20 cellular contexts compared by ENCODE assay signal in the genomic region with DNA sequence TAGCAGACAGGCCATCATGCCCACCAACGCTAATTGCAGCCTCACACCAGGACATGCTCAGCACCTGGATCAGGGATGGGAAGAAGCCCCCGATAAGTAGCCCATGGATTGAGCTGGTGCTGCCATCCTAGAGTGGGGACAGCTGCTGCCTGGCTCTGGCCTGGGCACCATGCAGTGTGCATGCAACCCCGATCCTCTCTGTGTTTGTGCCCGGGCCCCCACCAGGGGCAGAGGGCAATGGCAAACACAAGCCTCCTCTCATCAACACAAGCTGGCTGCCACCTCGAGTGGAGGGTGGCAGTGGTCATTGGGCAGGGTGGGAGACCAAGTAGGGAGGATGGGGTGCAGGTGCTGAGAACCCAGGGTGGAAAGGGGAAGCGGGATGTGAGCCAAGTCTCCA. TPM values are rescaled to one million over a fixed set of nuclear protein-coding genes. Genes with fewer than 3 reads are reported as not detected.
DNase-seq lines count a peak whose midpoint lies in the region; ATAC-seq, FAIRE-seq and TF ChIP-seq lines count a peak whose summit lies in the region.
"Had no signal": no experiment of that assay in that cellular context is flagged by ENCODE, and none has a peak within 500 bp of the region (broad histone marks: within the 10 kb centered on the region; RNA-seq: fewer than 3 reads in every experiment).

No MANE protein-coding gene starts in this region.

- H2BK5ac ChIP-seq in H1 (ENCODE audit: low read depth, low read length) (no peak overlapping the region), neuronal stem cell (ENCODE audit: low read length) (peak overlapping the region; percentile 6)

- TF ChIP-seq EP300 in H1 (IDR thresholded peaks at IDR 0.05; ENCODE audit: borderline replicate concordance in 1 of 2, low read depth in 2 of 2, low read length in 2 of 2), result no peak

- no peak overlapping the region for H3K56ac ChIP-seq in H1 (replicated peaks; ENCODE audit: insufficient read length, low read depth, low read length)

- H3K4me1 Mint-ChIP-seq in activated CD4-positive, alpha-beta T cell treated with anti-CD3 and anti-CD28 coated beads, Interleukin-2, amount 10 ng/mL, durations not matched to agents 7 days and 5 days, result peaks cover 7% of the 10 kb centered on the region

- TF ChIP-seq RAD21 in H1 (IDR thresholded peaks at IDR 0.05 in 1 of 2, conservative IDR thresholded peaks at IDR 0.05 in 1 of 2; ENCODE audit: low read depth in 2 of 2, low read length in 2 of 2), result no peak

- H3K27me3 ChIP-seq in H1 (replicated peaks in 1 of 4; ENCODE audit: control insufficient read depth in 3 of 4, extremely low read depth in 1 of 4, insufficient read depth in 3 of 4, low read length in 3 of 4) (no peaks in the 10 kb centered on the region), neuronal stem cell (ENCODE audit: control insufficient read depth in 3 of 3, insufficient read depth in 3 of 3, low read depth in 1 of 3, low read length in 3 of 3) (no peaks in the 10 kb centered on the region), brain microvascular endothelial cell (replicated peaks) (no peaks in the 10 kb centered on the region)
- H3K27me3 ChIP-seq: BLaER1 had no signal

- H2BK15ac ChIP-seq in H1 (ENCODE audit: low read length), result no peak overlapping the region
- no peak overlapping the region for H2BK15ac ChIP-seq in neuronal stem cell (ENCODE audit: low read length)

- H3K36me3 ChIP-seq in H1 (ENCODE audit: control insufficient read depth in 2 of 4, insufficient read depth in 4 of 4, low read length in 3 of 4) (no peaks in the 10 kb centered on the region), neuronal stem cell (replicated peaks in 1 of 2; ENCODE audit: control insufficient read depth in 2 of 2, insufficient read depth in 2 of 2, low read length in 2 of 2) (peaks cover 0 to 8% of the 10 kb centered on the region in 2 donors), brain microvascular endothelial cell (replicated peaks) (no peaks in the 10 kb centered on the region)
- H3K36me3 ChIP-seq: BLaER1 had no signal

- no peak overlapping the region for H3K23ac ChIP-seq in H1 (ENCODE audit: insufficient read length)
- H3K23ac ChIP-seq in neuronal stem cell (ENCODE audit: low read depth, low read length, poor library complexity), result no peak overlapping the region

- no peaks in the 10 kb centered on the region for H3K79me1 ChIP-seq in H1 (ENCODE audit: low read depth, low read length)
- no peaks in the 10 kb centered on the region for H3K79me1 ChIP-seq in neuronal stem cell (ENCODE audit: low read depth, low read length)

- H2BK120ac ChIP-seq in H1 (replicated peaks; ENCODE audit: low read depth, low read length) (no peak overlapping the region), neuronal stem cell (ENCODE audit: low read depth, low read length) (no peak overlapping the region)

- H3K4ac ChIP-seq in H1 (replicated peaks; ENCODE audit: insufficient read length, low read depth, low read length), result no peak overlapping the region
- no peak overlapping the region for H3K4ac ChIP-seq in neuronal stem cell (ENCODE audit: low read length)

- no peak for FAIRE-seq in H1 (lab: Jason Lieb, UNC)
- FAIRE-seq: GM12878, GM19239, H54 had no signal

- peak overlapping the region; percentile 65; the same call in 1 of the 2 replicates for H4K8ac ChIP-seq in H1 (ENCODE audit: extremely low read depth, insufficient read depth, low read length)
- no peak overlapping the region for H4K8ac ChIP-seq in neuronal stem cell (ENCODE audit: low read depth, low read length)

- peak overlapping the region; percentile 46 for H3K27ac Mint-ChIP-seq in activated CD4-positive, alpha-beta T cell treated with anti-CD3 and anti-CD28 coated beads, Interleukin-2, amount 10 ng/mL, durations not matched to agents 7 days and 5 days
- H3K27ac Mint-ChIP-seq: CD4-positive, alpha-beta memory T cell had no signal

- no peak overlapping the region for H4K91ac ChIP-seq in H1 (replicated peaks; ENCODE audit: insufficient read length, low read length)
- H4K91ac ChIP-seq in neuronal stem cell (ENCODE audit: low read depth, low read length, poor library complexity), result no peak overlapping the region

- H3K36me3 Mint-ChIP-seq in activated CD4-positive, alpha-beta T cell treated with anti-CD3 and anti-CD28 coated beads, Interleukin-2, amount 10 ng/mL, durations not matched to agents 7 days and 5 days (ENCODE audit: low read depth), result peaks cover 6% of the 10 kb centered on the region
- H3K36me3 Mint-ChIP-seq: CD14-positive monocyte had no signal

- TF ChIP-seq CTCF in H1 (IDR thresholded peaks at IDR 0.05; ENCODE audit: control extremely low read depth in 1 of 3, insufficient read depth in 1 of 3, low read depth in 1 of 3, low read length in 3 of 3), result no peak
- no peak for TF ChIP-seq CTCF in brain microvascular endothelial cell (IDR thresholded peaks at IDR 0.05; ENCODE audit: low read depth, low read length, missing control alignments)

- no peaks in the 10 kb centered on the region for H3K9me3 ChIP-seq in H1 (ENCODE audit: insufficient read depth in 2 of 2, low read depth in 1 of 2, low read length in 1 of 2)
- H3K9me3 ChIP-seq in neuronal stem cell (replicated peaks in 1 of 2; ENCODE audit: control insufficient read depth in 2 of 2, insufficient read depth in 1 of 2, low read depth in 1 of 2, low read length in 2 of 2), result no peaks in the 10 kb centered on the region
- H3K9me3 ChIP-seq: BLaER1 had no signal

- TF ChIP-seq POLR2A in H1 (IDR thresholded peaks at IDR 0.05; ENCODE audit: control extremely low read depth in 1 of 2, low read depth in 2 of 2, low read length in 2 of 2), result no peak

- H3K4me3 ChIP-seq in H1 (ENCODE audit: extremely low read depth in 1 of 4, insufficient read depth in 2 of 4, low read depth in 3 of 4, low read length in 4 of 4) (no peak overlapping the region), neuronal stem cell (ENCODE audit: low read length in 2 of 2) (peak overlapping the region in 1 of 2 donors; percentile 44), brain microvascular endothelial cell (ENCODE audit: low read depth, low read length) (no peak overlapping the region)
- H3K4me3 ChIP-seq: BLaER1, GM12878, GM23248 had no signal

- CTCF ChIA-PET in activated CD4-positive, alpha-beta T cell treated with anti-CD3 and anti-CD28 coated beads, Interleukin-2, amount 10 ng/mL, durations not matched to agents 7 days and 5 days (lab: Charles Lee), result no interaction called here
- CTCF ChIA-PET in H1 (lab: Charles Lee; ENCODE audit: partially characterized antibody), result interaction anchor here (0.8 to 1.3 kb wide), 3 partner anchors 8 to 217 kb away, joined by 3 read pairs; no protein-coding TSS in a partner anchor

- H2AFZ ChIP-seq in H1 (ENCODE audit: low read length) (no peak overlapping the region), neuronal stem cell (ENCODE audit: low read length) (no peak overlapping the region)
- H2AFZ ChIP-seq: GM23248 had no signal

- peaks cover 4% of the 10 kb centered on the region for H3K27me3 Mint-ChIP-seq in activated CD4-positive, alpha-beta T cell treated with anti-CD3 and anti-CD28 coated beads, Interleukin-2, amount 10 ng/mL, durations not matched to agents 7 days and 5 days
- H3K27me3 Mint-ChIP-seq: CD4-positive, alpha-beta memory T cell had no signal

- no peak overlapping the region for H3K9ac ChIP-seq in H1 (replicated peaks in 1 of 4; ENCODE audit: extremely low read depth in 1 of 4, low read depth in 3 of 4, low read length in 3 of 4)
- no peak overlapping the region for H3K9ac ChIP-seq in neuronal stem cell (ENCODE audit: low read depth, low read length, poor library complexity)
- H3K9ac ChIP-seq: BLaER1, GM23248 had no signal

- H3K79me2 ChIP-seq in H1 (ENCODE audit: control insufficient read depth in 1 of 2, insufficient read depth in 2 of 2, low read length in 2 of 2), result no peaks in the 10 kb centered on the region

- POLR2A ChIA-PET in activated CD4-positive, alpha-beta T cell treated with anti-CD3 and anti-CD28 coated beads, Interleukin-2, amount 10 ng/mL, durations not matched to agents 7 days and 5 days (lab: Charles Lee), result no interaction called here
- POLR2A ChIA-PET in H1 (lab: Charles Lee; ENCODE audit: partially characterized antibody), result no interaction called here

- no peak for DNase-seq in activated CD4-positive, alpha-beta T cell treated with anti-CD3 and anti-CD28 coated beads, Interleukin-2, amount 10 ng/mL, durations not matched to agents 7 days and 5 days
- DNase-seq in activated CD4-positive, alpha-beta T cell treated with anti-CD3 and anti-CD28 coated beads for 1 hour, result no peak
- no peak for DNase-seq in H1 (ENCODE audit: low read depth in 1 of 2, low spot score in 2 of 2)
- DNase-seq in neuronal stem cell (ENCODE audit: low spot score), result no peak
- DNase-seq in COLO829 (ENCODE audit: low spot score), result no peak
- DNase-seq in brain microvascular endothelial cell, result no peak
- DNase-seq: 8988T; Calu3; CD4-positive, alpha-beta memory T cell; DMS79 treated with DMSO at 0.1 percent for 48 hours; EL; GM23248; HCEC 1CT had no signal

- H3K14ac ChIP-seq in H1 (ENCODE audit: insufficient read length), result no peak overlapping the region
- H3K14ac ChIP-seq in neuronal stem cell (ENCODE audit: low read length), result no peak overlapping the region

- no peaks in the 10 kb centered on the region for H3K9me3 Mint-ChIP-seq in activated CD4-positive, alpha-beta T cell treated with anti-CD3 and anti-CD28 coated beads, Interleukin-2, amount 10 ng/mL, durations not matched to agents 7 days and 5 days
- H3K9me3 Mint-ChIP-seq: CD4-positive, alpha-beta memory T cell had no signal

- no peak overlapping the region for H2BK20ac ChIP-seq in H1 (ENCODE audit: low read length)

- H3K27ac ChIP-seq in H1 (ENCODE audit: low read depth, low read length) (no peak overlapping the region), neuronal stem cell (replicated peaks; ENCODE audit: low read length) (no peak overlapping the region), brain microvascular endothelial cell (no peak overlapping the region)
- H3K27ac ChIP-seq: BLaER1, GM23248 had no signal

- no peak for ATAC-seq in GM19467 (IDR thresholded peaks at IDR 0.05; ENCODE audit: unreplicated experiment)
- ATAC-seq: GM12878 had no signal

- H2AK5ac ChIP-seq in H1 (ENCODE audit: low read depth, low read length) (no peak overlapping the region), neuronal stem cell (ENCODE audit: low read depth, low read length) (peak overlapping the region; percentile 8)

- H4K20me1 ChIP-seq in H1 (replicated peaks in 1 of 2; ENCODE audit: control insufficient read depth in 1 of 2, insufficient read depth in 2 of 2, low read length in 2 of 2), result no peaks in the 10 kb centered on the region
- H4K20me1 ChIP-seq: BLaER1 had no signal

- H3K23me2 ChIP-seq in H1 (ENCODE audit: low read depth, low read length), result no peaks in the 10 kb centered on the region

- 82% methylated on average over 6 of the region's 6 CpGs; no CpG with 5 or more reads in 1 of the 2 experiments for WGBS in H1 (ENCODE audit: extremely low coverage in 1 of 2, insufficient coverage in 1 of 2, insufficient read length in 1 of 2, insufficient replicate concordance in 2 of 2, low coverage in 1 of 2, low lambda C conversion rate in 2 of 2, missing lambda C conversion rate in 1 of 2), 2 experiments
- no CpG with 5 or more reads among the region's 6 CpGs for WGBS in neuronal stem cell (ENCODE audit: extremely low coverage in 2 of 2, insufficient read length in 2 of 2, insufficient replicate concordance in 1 of 2), 2 donors

- no peak overlapping the region for H3K18ac ChIP-seq in H1 (ENCODE audit: extremely low read depth, low read length)
- no peak overlapping the region for H3K18ac ChIP-seq in neuronal stem cell (ENCODE audit: low read length)

- H4K5ac ChIP-seq in H1 (ENCODE audit: insufficient read length, low read depth, low read length), result no peak overlapping the region

- no peak overlapping the region for H3K4me2 ChIP-seq in H1 (ENCODE audit: insufficient read depth in 1 of 2, low read depth in 2 of 2, low read length in 2 of 2)
- H3K4me2 ChIP-seq in neuronal stem cell (ENCODE audit: insufficient read depth, low read length, poor library complexity, severe bottlenecking), result no peak overlapping the region
- H3K4me2 ChIP-seq: BLaER1 had no signal

- H3K4me3 Mint-ChIP-seq in activated CD4-positive, alpha-beta T cell treated with anti-CD3 and anti-CD28 coated beads, Interleukin-2, amount 10 ng/mL, durations not matched to agents 7 days and 5 days, result no peak overlapping the region
- H3K4me3 Mint-ChIP-seq: CD14-positive monocyte; CD4-positive, alpha-beta memory T cell had no signal

- H3K4me1 ChIP-seq in H1 (replicated peaks in 1 of 4; ENCODE audit: control insufficient read depth in 3 of 4, insufficient read depth in 4 of 4, low read length in 3 of 4) (no peaks in the 10 kb centered on the region), neuronal stem cell (ENCODE audit: control insufficient read depth in 2 of 2, insufficient read depth in 1 of 2, low read depth in 1 of 2, low read length in 2 of 2) (no peaks in the 10 kb centered on the region)
- H3K4me1 ChIP-seq: BLaER1 had no signal

- H2BK12ac ChIP-seq in H1 (ENCODE audit: low read depth, low read length) (no peak overlapping the region), neuronal stem cell (ENCODE audit: low read length) (no peak overlapping the region)

- in situ Hi-C loops in brain microvascular endothelial cell (cut with HindIII; ENCODE audit: low pct_ligation_motif_present, low sequenced_read_pairs), result no loop called here

RNA-seq across cellular contexts. Expression of a gene that starts 23.3 kb away (rescaled TPM):
- 10 to 100 TPM; 28.0 to 31.6 TPM for total RNA-seq in activated CD4-positive, alpha-beta T cell treated with anti-CD3 and anti-CD28 coated beads, Interleukin-2, amount 10 ng/mL, durations not matched to agents 7 days and 5 days
- 18.0 TPM in 2 replicates for total RNA-seq in H1 (2021; fragmentation: NEBNext Ultra II Directional; extraction: Animal tissue kit (Norgen Biotek cat#: 25700))
- polyA plus RNA-seq in H1 (2011; rRNA removed), result 12.6 and 14.5 TPM in 2 replicates
- 15.3 TPM for polyA plus RNA-seq in H1 (2011; cell fraction: cytosol; rRNA removed)
- polyA plus RNA-seq in H1 (2011; cell fraction: nucleus; rRNA removed), result 15.3 TPM
- 8.0 to 12.2 TPM (median 10.1 TPM) in 4 replicates for polyA plus RNA-seq in H1 (2012, experiment 1 of 2)
- 4.7 TPM for polyA plus RNA-seq in H1 (2012, experiment 2 of 2)
- 17.4 TPM for polyA plus RNA-seq in H1 (2013, experiment 1 of 2)
- polyA plus RNA-seq in H1 (2013, experiment 2 of 2), result 16.3 TPM
- polyA minus RNA-seq in H1 (2011; rRNA and poly(A)+ RNA removed), result 7.0 and 8.4 TPM in 2 replicates
- 7.9 TPM for polyA minus RNA-seq in H1 (2011; cell fraction: cytosol; rRNA and poly(A)+ RNA removed)
- polyA minus RNA-seq in H1 (2011; cell fraction: nucleus; rRNA and poly(A)+ RNA removed), result 15.4 TPM
- 4.2 TPM for polyA plus RNA-seq in neuronal stem cell (2013, experiment 1 of 2)
- polyA plus RNA-seq in neuronal stem cell (2013, experiment 2 of 2), result 4.6 TPM
- total RNA-seq: G401 had no signal
